In the genomic region with DNA sequence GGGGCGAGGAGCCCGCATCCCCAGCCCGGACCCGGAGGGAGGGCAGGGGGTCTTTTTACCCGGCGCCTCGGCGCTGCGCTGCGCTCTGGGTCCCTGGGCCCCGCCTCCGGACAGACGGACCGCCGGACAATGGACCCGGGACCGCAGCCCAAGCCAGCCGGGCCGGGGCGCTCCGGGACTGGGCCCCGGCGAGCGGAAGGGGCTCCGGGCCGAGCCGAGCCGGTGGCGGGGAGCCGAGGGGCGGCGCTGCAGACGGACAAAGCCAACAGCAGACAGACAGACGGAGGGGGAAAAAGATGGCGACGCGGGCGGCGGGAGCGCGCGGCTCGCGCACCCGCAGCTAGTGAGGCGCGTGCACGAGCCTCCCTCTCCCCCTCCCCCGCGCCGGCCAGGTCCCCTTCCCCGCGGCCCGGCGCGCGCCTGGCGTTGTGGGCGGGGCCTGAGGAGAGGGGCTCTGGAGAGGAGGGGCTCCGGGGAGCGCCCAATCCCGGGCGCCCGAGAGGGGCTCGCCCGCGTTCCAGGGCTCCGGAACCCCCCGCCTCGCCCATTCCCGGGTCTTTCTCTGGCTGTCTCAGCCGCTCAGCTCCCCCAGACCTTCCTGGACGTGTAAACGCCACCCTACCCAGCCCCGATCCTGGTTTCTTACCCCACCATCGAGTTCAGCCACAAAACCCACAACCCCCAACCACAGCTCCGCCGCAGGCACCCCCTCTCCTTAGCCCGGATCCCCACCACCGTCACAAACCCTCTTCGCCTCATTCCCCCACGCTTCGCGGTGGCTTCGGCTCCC, we compare ENCODE assay signal across 1 cellular context.
A peak's percentile ranks its signal among the peaks of the same experiment; 100 is the strongest.
TF ChIP-seq lines count a peak whose summit lies in the region.

A gene with protein sequence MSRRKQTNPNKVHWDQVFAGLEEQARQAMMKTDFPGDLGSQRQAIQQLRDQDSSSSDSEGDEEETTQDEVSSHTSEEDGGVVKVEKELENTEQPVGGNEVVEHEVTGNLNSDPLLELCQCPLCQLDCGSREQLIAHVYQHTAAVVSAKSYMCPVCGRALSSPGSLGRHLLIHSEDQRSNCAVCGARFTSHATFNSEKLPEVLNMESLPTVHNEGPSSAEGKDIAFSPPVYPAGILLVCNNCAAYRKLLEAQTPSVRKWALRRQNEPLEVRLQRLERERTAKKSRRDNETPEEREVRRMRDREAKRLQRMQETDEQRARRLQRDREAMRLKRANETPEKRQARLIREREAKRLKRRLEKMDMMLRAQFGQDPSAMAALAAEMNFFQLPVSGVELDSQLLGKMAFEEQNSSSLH (minus strand): TSS at position 334 of the 790 bp plus-strand sequence. CDS start 4,236 bp downstream, outside the sequence.

TF ChIP-seq in GM12878, 131 proteins besides CTCF, POLR2A, EP300 and RAD21 (continued from another document):
- TF ChIP-seq, protein P1, sequence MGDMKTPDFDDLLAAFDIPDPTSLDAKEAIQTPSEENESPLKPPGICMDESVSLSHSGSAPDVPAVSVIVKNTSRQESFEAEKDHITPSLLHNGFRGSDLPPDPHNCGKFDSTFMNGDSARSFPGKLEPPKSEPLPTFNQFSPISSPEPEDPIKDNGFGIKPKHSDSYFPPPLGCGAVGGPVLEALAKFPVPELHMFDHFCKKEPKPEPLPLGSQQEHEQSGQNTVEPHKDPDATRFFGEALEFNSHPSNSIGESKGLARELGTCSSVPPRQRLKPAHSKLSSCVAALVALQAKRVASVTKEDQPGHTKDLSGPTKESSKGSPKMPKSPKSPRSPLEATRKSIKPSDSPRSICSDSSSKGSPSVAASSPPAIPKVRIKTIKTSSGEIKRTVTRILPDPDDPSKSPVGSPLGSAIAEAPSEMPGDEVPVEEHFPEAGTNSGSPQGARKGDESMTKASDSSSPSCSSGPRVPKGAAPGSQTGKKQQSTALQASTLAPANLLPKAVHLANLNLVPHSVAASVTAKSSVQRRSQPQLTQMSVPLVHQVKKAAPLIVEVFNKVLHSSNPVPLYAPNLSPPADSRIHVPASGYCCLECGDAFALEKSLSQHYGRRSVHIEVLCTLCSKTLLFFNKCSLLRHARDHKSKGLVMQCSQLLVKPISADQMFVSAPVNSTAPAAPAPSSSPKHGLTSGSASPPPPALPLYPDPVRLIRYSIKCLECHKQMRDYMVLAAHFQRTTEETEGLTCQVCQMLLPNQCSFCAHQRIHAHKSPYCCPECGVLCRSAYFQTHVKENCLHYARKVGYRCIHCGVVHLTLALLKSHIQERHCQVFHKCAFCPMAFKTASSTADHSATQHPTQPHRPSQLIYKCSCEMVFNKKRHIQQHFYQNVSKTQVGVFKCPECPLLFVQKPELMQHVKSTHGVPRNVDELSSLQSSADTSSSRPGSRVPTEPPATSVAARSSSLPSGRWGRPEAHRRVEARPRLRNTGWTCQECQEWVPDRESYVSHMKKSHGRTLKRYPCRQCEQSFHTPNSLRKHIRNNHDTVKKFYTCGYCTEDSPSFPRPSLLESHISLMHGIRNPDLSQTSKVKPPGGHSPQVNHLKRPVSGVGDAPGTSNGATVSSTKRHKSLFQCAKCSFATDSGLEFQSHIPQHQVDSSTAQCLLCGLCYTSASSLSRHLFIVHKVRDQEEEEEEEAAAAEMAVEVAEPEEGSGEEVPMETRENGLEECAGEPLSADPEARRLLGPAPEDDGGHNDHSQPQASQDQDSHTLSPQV (IDR thresholded peaks at IDR 0.05) = 0 out of 2 replicates have a peak, but pooled peaks have one; percentile 44
- TF ChIP-seq, protein P2, sequence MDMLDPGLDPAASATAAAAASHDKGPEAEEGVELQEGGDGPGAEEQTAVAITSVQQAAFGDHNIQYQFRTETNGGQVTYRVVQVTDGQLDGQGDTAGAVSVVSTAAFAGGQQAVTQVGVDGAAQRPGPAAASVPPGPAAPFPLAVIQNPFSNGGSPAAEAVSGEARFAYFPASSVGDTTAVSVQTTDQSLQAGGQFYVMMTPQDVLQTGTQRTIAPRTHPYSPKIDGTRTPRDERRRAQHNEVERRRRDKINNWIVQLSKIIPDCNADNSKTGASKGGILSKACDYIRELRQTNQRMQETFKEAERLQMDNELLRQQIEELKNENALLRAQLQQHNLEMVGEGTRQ (IDR thresholded peaks at IDR 0.05; ENCODE audit: borderline replicate concordance, low read depth, low read length) = no peak
- no peak for TF ChIP-seq PRDM15 (CRISPR knock-in tag; IDR thresholded peaks at IDR 0.05)
- TF ChIP-seq NFIC (IDR thresholded peaks at IDR 0.05; ENCODE audit: low read depth, low read length) = no peak
- peak; percentile 55; the same call in 1 of the 2 replicates for TF ChIP-seq NKRF (conservative IDR thresholded peaks at IDR 0.05)
- no peak for TF ChIP-seq RELA (IDR thresholded peaks at IDR 0.05; ENCODE audit: borderline replicate concordance, partially characterized antibody)
- no peak for TF ChIP-seq SIX5 (IDR thresholded peaks at IDR 0.05; ENCODE audit: low read depth, low read length, severe bottlenecking)
- no peak for TF ChIP-seq SUZ12 (IDR thresholded peaks at IDR 0.05; ENCODE audit: unreplicated experiment)
- TF ChIP-seq CHD2 (IDR thresholded peaks at IDR 0.05; ENCODE audit: borderline replicate concordance, low read depth, low read length) = peak; percentile 11; the same call in 1 of the 2 replicates
- TF ChIP-seq MTA2 (IDR thresholded peaks at IDR 0.05; ENCODE audit: low read depth) = peak; percentile 39; the same call in 1 of the 2 replicates
- no peak for TF ChIP-seq SREBF1 (IDR thresholded peaks at IDR 0.05; ENCODE audit: low read length)
- no peak for TF ChIP-seq HDAC2 (IDR thresholded peaks at IDR 0.05)
- TF ChIP-seq PML (IDR thresholded peaks at IDR 0.05; ENCODE audit: low read length) = no peak
- TF ChIP-seq, protein P3, sequence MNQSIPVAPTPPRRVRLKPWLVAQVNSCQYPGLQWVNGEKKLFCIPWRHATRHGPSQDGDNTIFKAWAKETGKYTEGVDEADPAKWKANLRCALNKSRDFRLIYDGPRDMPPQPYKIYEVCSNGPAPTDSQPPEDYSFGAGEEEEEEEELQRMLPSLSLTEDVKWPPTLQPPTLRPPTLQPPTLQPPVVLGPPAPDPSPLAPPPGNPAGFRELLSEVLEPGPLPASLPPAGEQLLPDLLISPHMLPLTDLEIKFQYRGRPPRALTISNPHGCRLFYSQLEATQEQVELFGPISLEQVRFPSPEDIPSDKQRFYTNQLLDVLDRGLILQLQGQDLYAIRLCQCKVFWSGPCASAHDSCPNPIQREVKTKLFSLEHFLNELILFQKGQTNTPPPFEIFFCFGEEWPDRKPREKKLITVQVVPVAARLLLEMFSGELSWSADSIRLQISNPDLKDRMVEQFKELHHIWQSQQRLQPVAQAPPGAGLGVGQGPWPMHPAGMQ (IDR thresholded peaks at IDR 0.05; ENCODE audit: borderline replicate concordance) = peak; percentile 69; the same call in 1 of the 2 replicates
